Comparison of ENCODE assay signal across 14 cellular contexts in the genomic region with DNA sequence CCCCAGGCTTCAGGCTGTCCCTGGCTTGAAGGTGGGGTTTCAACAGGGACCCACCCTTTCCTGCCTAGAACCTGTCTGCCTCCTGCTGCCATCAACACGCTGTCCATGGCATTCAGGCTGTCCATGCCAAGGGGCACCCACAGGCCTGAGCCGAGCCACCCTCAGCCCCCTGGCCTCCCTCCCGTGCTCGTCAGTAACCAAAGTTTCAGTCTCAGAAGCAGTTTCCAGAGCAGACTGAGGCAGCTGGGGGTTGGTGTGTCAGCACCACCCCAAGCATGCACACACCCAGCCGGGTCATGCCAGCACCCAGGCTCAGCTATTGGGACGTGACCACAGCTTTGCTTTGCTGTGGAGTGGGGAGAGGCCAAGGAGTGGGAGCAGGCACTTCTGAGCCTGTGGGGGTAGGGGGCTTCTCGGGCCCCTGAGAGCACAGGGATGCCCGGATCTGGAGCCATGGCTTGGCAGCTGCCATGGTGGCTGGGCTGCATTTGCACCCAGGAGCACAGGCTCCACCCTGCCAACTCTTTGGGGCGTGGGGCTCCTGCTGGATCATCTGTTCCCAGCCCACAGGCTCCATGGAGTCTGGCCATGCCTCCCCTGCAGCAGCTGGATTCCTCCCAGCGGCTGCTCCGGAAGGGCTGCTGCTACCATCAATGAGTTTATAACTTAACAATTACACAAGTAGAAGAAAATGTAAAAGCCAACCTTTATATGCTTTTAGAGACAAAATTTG.
"Had no signal": no experiment of that assay in that cellular context is flagged by ENCODE, and none has a peak within 500 bp of the region (broad histone marks: within the 10 kb centered on the region; RNA-seq: fewer than 3 reads in every experiment).

No MANE protein-coding gene starts in this region.

- DNase-seq: activated CD4-positive, CD25-positive, alpha-beta regulatory T cell; activated effector memory CD4-positive, alpha-beta T cell treated with Interleukin-2 at 50 U/mL for 16 hours; activated T-cell treated with anti-CD3 and anti-CD28 coated beads, Interleukin-2, amount 50 U/mL, for 24 hours; amygdala; brain microvascular endothelial cell; endodermal cell; erythroblast; hypothalamus; natural killer cell; occipital lobe; right lobe of liver; stimulated activated CD4-positive, alpha-beta T cell treated with anti-CD3 and anti-CD28 coated beads, Interleukin-12 subunit alpha, Interleukin-12 subunit beta, amount 100 ng/mL, for 4 hours; stimulated activated naive CD4-positive, alpha-beta T cell treated with Interleukin-2 at 50 U/mL for 16 hours had no signal

- H3K27me3 ChIP-seq: brain microvascular endothelial cell, right lobe of liver had no signal

- H3K9me3 ChIP-seq: right lobe of liver had no signal

- H3K27ac ChIP-seq: brain microvascular endothelial cell, right lobe of liver had no signal

- H3K4me3 ChIP-seq: lung, right lobe of liver had no signal

- ATAC-seq: natural killer cell had no signal

- H3K36me3 ChIP-seq: brain microvascular endothelial cell, right lobe of liver had no signal

- H3K4me1 ChIP-seq: right lobe of liver had no signal
